16 cellular contexts compared by ENCODE assay signal in genomic region chr2:31558401-31559295, GRCh38. TPM values are rescaled to one million over a fixed set of nuclear protein-coding genes. Genes with fewer than 3 reads are reported as not detected.
DNase-seq lines count a peak whose midpoint lies in the region; ATAC-seq and TF ChIP-seq lines count a peak whose summit lies in the region.
"Had no signal": no experiment of that assay in that cellular context is flagged by ENCODE, and none has a peak within 500 bp of the region (broad histone marks: within the 10 kb centered on the region; RNA-seq: fewer than 3 reads in every experiment).

No MANE protein-coding gene starts in this region.

- ATAC-seq in CD4-positive, alpha-beta T cell (ENCODE audit: poor library complexity), result no peak

- peak; percentile 5 for DNase-seq in HK-2 (ENCODE audit: unreplicated experiment)
- peak; percentile 18 for DNase-seq in RKO (ENCODE audit: low spot score)
- peak; percentile 29 for DNase-seq in fibroblast of peridontal ligament (ENCODE audit: extremely low read depth)
- DNase-seq in suprapubic skin (ENCODE audit: low spot score in 2 of 2), result peak; percentile 73 to 77
- no peak for DNase-seq in NCI-H1105 (lab: John Stamatoyannopoulos, UW)
- no peak for DNase-seq in CD4-positive, alpha-beta T cell
- DNase-seq in NCI-H1105 treated with DMSO at 0.1 percent for 48 hours (lab: John Stamatoyannopoulos, UW), result no peak
- DNase-seq: activated CD4-positive, CD25-positive, alpha-beta regulatory T cell; activated T-cell treated with anti-CD3 and anti-CD28 coated beads, Interleukin-2, amount 50 U/mL, for 24 hours; DMS79; kidney; NCI-H2107; stimulated activated CD8-positive, alpha-beta memory T cell treated with anti-CD3 and anti-CD28 coated beads, Interleukin-4, amount 100 ng/mL, for 48 hours had no signal

- H3K4me1 Mint-ChIP-seq in CD4-positive, alpha-beta T cell (ENCODE audit: low read depth), result no peaks in the 10 kb centered on the region
- H3K4me1 Mint-ChIP-seq: nephron had no signal

- no peaks in the 10 kb centered on the region for H3K4me1 ChIP-seq in suprapubic skin

- no peak overlapping the region for H3K27ac Mint-ChIP-seq in CD4-positive, alpha-beta T cell
- H3K27ac Mint-ChIP-seq: activated T-cell treated with anti-CD3 and anti-CD28 coated beads, Interleukin-2, amount 50 U/mL, for 24 hours; nephron had no signal

- H3K27ac ChIP-seq in suprapubic skin, result peak overlapping the region; percentile 46
- no peak overlapping the region for H3K27ac ChIP-seq in CD4-positive, alpha-beta T cell (ENCODE audit: low read depth, low read length)

- TF ChIP-seq CTCF in suprapubic skin (IDR thresholded peaks at IDR 0.05), result no peak
- no peak for TF ChIP-seq CTCF in CD4-positive, alpha-beta T cell (IDR thresholded peaks at IDR 0.05)

- no peak overlapping the region for H3K4me3 Mint-ChIP-seq in CD4-positive, alpha-beta T cell
- H3K4me3 Mint-ChIP-seq: activated T-cell treated with anti-CD3 and anti-CD28 coated beads, Interleukin-2, amount 50 U/mL, for 24 hours; nephron had no signal

- H3K4me3 ChIP-seq in suprapubic skin, result no peak overlapping the region

- H3K27me3 ChIP-seq in suprapubic skin, result no peaks in the 10 kb centered on the region
- H3K27me3 ChIP-seq in CD4-positive, alpha-beta T cell (ENCODE audit: control insufficient read depth, insufficient read depth, low read length), result peaks cover 13% of the 10 kb centered on the region

- WGBS in suprapubic skin, result 58% methylated on average over 7 of the region's 7 CpGs

- H3K27me3 Mint-ChIP-seq in CD4-positive, alpha-beta T cell, result peaks cover 8% of the 10 kb centered on the region

- intact Hi-C loops in CD4-positive, alpha-beta T cell (cut with DNase I, micrococcal nuclease), result no loop called here

- H3K36me3 ChIP-seq in suprapubic skin, result no peaks in the 10 kb centered on the region

- CTCF ChIA-PET in CD4-positive, alpha-beta T cell (lab: Charles Lee), result no interaction called here

- no peak for TF ChIP-seq EP300 in suprapubic skin (IDR thresholded peaks at IDR 0.05)

- no peaks in the 10 kb centered on the region for H3K36me3 Mint-ChIP-seq in CD4-positive, alpha-beta T cell (ENCODE audit: low read depth)

- no peak for TF ChIP-seq POLR2A in suprapubic skin (IDR thresholded peaks at IDR 0.05)

- peaks cover 9% of the 10 kb centered on the region for H3K9me3 Mint-ChIP-seq in CD4-positive, alpha-beta T cell

- peaks cover 11% of the 10 kb centered on the region for H3K9me3 ChIP-seq in suprapubic skin
- peaks cover 5% of the 10 kb centered on the region for H3K9me3 ChIP-seq in CD4-positive, alpha-beta T cell (ENCODE audit: control insufficient read depth, low read length)

- POLR2A ChIA-PET in CD4-positive, alpha-beta T cell (lab: Charles Lee), result no interaction called here

RNA-seq across cellular contexts. Expression of gene SRD5A2, which starts 22.1 kb away (rescaled TPM):
- total RNA-seq in suprapubic skin, result not detected
- not detected for total RNA-seq in CD4-positive, alpha-beta T cell
- total RNA-seq: endothelial cell of umbilical vein, HT-29 had no signal

Comparison
In these comparisons a context has a peak if more than half of its experiments do, and no peak if none do; other contexts are left out.
1. DNase-seq: peak in HK-2 (single experiment), RKO (single experiment), fibroblast of peridontal ligament (single experiment) and suprapubic skin (2 of 2); none in NCI-H1105 (single experiment), CD4-positive, alpha-beta T cell (0 of 10) and NCI-H1105 treated with DMSO at 0.1 percent for 48 hours (single experiment).